In genomic region chr12:32146074-32146873, GRCh38 we compare ENCODE assay signal across 13 cellular contexts. TPM values are rescaled to one million over a fixed set of nuclear protein-coding genes. Genes with fewer than 3 reads are reported as not detected.
A peak's percentile ranks its signal among the peaks of the same experiment; 100 is the strongest.
DNase-seq lines count a peak whose midpoint lies in the region; ATAC-seq, FAIRE-seq and TF ChIP-seq lines count a peak whose summit lies in the region.
"Had no signal": no experiment of that assay in that cellular context is flagged by ENCODE, and none has a peak within 500 bp of the region (broad histone marks: within the 10 kb centered on the region; RNA-seq: fewer than 3 reads in every experiment).

No MANE protein-coding gene starts in this region.

- no peaks in the 10 kb centered on the region for H4K20me1 ChIP-seq in Karpas-422 (ENCODE audit: insufficient read depth, low read depth, low read length)

- H3K27ac ChIP-seq in Karpas-422 (ENCODE audit: low read length) = peak overlapping the region; percentile 68

- H3K4me3 ChIP-seq in Karpas-422 (ENCODE audit: low read length) = no peak overlapping the region
- H3K4me3 ChIP-seq: lung had no signal

- no peak for TF ChIP-seq POLR2A in GM12892 (IDR thresholded peaks at IDR 0.05; ENCODE audit: low read depth, low read length)

- FAIRE-seq in GM12892 (lab: Jason Lieb, UNC) = peak; percentile 87

- no peaks in the 10 kb centered on the region for H3K9me3 ChIP-seq in Karpas-422 (ENCODE audit: low read length)

- H3K4me2 ChIP-seq in Karpas-422 (ENCODE audit: low read depth, low read length, poor library complexity, severe bottlenecking) = no peak overlapping the region

- peaks cover 92% of the 10 kb centered on the region for H3K79me2 ChIP-seq in Karpas-422 (ENCODE audit: low read length)

- no peaks in the 10 kb centered on the region for H3K9me2 ChIP-seq in Karpas-422 (replicated peaks; ENCODE audit: insufficient read depth, low read length)

- H3K36me3 ChIP-seq in Karpas-422 (ENCODE audit: insufficient read depth, low read length) = peaks cover 7% of the 10 kb centered on the region; the same call in 1 of the 2 replicates

- no peak overlapping the region for H3K9ac ChIP-seq in Karpas-422 (ENCODE audit: low read length)

- H2AFZ ChIP-seq in Karpas-422 (ENCODE audit: low read length) = no peak overlapping the region

- DNase-seq in GM12892 (ENCODE audit: insufficient read length) = no peak
- no peak for DNase-seq in Karpas-422
- no peak for DNase-seq in HK-2 (ENCODE audit: unreplicated experiment)
- DNase-seq in Ammon's horn (ENCODE audit: low spot score) = no peak
- no peak for DNase-seq in activated CD4-positive, alpha-beta T cell treated with anti-CD3 and anti-CD28 coated beads, Interleukin-2, amount 50 U/mL, for 1 hour
- no peak for DNase-seq in A172 (ENCODE audit: low spot score)
- DNase-seq: activated naive CD4-positive, alpha-beta T cell treated with anti-CD3 and anti-CD28 coated beads, Interleukin-2, amount 50 U/mL, for 16 hours; cerebellar nuclear complex; hypothalamus; OCI-M1 had no signal

- H3K27me3 ChIP-seq in Karpas-422 (ENCODE audit: low read length) = no peaks in the 10 kb centered on the region

- ATAC-seq in GM19395 (IDR thresholded peaks at IDR 0.05; ENCODE audit: unreplicated experiment) (peak; percentile 83), HG02852 (IDR thresholded peaks at IDR 0.05; ENCODE audit: unreplicated experiment) (peak; percentile 96)

- peaks cover 45% of the 10 kb centered on the region for H3K4me1 ChIP-seq in Karpas-422 (ENCODE audit: low read length)

RNA-seq across cellular contexts. Expression of gene BICD1, which starts 39.6 kb away (rescaled TPM):
- polyA plus RNA-seq in GM12892 (2012; ENCODE audit: missing spikeins) = 17.6 TPM
- 39.6 and 55.7 TPM in 2 replicates for total RNA-seq in Karpas-422 (2014; rRNA removed; shearing (Covaris generic); ENCODE audit: low replicate concordance)
- 6.6 and 10.0 TPM in 2 replicates for total RNA-seq in A172 (2014; rRNA removed; shearing (Covaris generic))
